In the genomic region with DNA sequence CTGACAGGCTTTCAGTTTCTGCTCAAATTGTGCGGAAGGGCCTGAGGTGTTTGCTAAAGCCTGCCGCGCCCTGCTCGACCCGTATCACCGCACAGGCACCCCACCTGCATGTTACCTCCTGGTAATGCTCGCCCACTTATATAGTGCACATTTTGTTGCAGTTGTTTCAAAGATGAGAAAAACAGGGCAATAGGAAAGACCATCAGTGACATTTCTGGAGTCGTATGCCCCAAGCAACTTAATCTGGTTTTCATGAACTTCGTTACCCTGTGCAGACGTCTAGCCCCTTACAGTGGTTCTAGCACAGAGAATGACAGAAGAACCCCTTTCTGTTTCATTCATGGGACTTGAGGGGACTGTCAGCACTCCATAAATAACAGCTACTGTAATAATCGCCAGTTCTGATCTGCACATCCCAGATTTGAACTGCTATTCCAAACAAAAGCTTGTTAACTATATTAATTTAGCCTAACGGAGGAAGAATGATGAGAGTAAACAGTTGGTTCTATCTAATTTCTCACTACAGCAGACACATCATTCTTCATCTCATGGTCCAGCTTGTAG, we compare ENCODE assay signal across 8 cellular contexts. TPM values are rescaled to one million over a fixed set of nuclear protein-coding genes. Genes with fewer than 3 reads are reported as not detected.
DNase-seq lines count a peak whose midpoint lies in the region; ATAC-seq and TF ChIP-seq lines count a peak whose summit lies in the region.

No MANE protein-coding gene starts in this region.

- no peak overlapping the region for H4K12ac ChIP-seq in trophoblast cell (ENCODE audit: low read depth, low read length)

- POLR2A ChIA-PET in HCT116 (lab: Charles Lee): interaction anchor here (1.2 kb wide), 1 partner anchor 10 kb away, joined by 3 read pairs; no protein-coding TSS in a partner anchor

- peaks cover 5 to 17% of the 10 kb centered on the region in 2 experiments; a peak in 2 of 4 replicates for H3K36me3 ChIP-seq in HCT116 (ENCODE audit: control insufficient read depth in 1 of 2, insufficient read depth in 2 of 2, low read length in 2 of 2)
- H3K36me3 ChIP-seq in NT2/D1 (ENCODE audit: insufficient read depth, insufficient read length, low read length): peaks cover 19% of the 10 kb centered on the region
- peaks cover 3 to 6% of the 10 kb centered on the region in 2 experiments for H3K36me3 ChIP-seq in trophoblast cell (ENCODE audit: control insufficient read depth in 1 of 2, insufficient read depth in 2 of 2, low read length in 2 of 2)

- H3K27ac ChIP-seq in HCT116 (ENCODE audit: low read depth, low read length): peak overlapping the region; percentile 87
- peak overlapping the region; percentile 86 for H3K27ac ChIP-seq in epithelial cell of prostate
- no peak overlapping the region for H3K27ac ChIP-seq in trophoblast cell (ENCODE audit: low read depth, low read length)

- H3K4me3 ChIP-seq in HCT116 (replicated peaks in 1 of 2; ENCODE audit: low read depth in 1 of 2, low read length in 2 of 2) (peak overlapping the region; percentile 69 to 71), NT2/D1 (ENCODE audit: insufficient read length, low read depth) (peak overlapping the region; percentile 72), trophoblast cell (ENCODE audit: low read depth, low read length) (peak overlapping the region; percentile 21)

- no peak overlapping the region for H3K4ac ChIP-seq in trophoblast cell (ENCODE audit: low read depth, low read length)

- no peak overlapping the region for H4K91ac ChIP-seq in trophoblast cell (ENCODE audit: low read depth, low read length)

- no peaks in the 10 kb centered on the region for H4K20me1 ChIP-seq in HCT116 (ENCODE audit: insufficient read depth)

- intact Hi-C loops in HCT116 (cut with micrococcal nuclease): no loop called here

- CTCF ChIA-PET in HCT116 (lab: Charles Lee): interaction anchor here (1.4 kb wide), 1 partner anchor 344 kb away, joined by 4 read pairs; no protein-coding TSS in a partner anchor

- peak overlapping the region; percentile 90 for H3K9ac ChIP-seq in HCT116 (ENCODE audit: low read length)
- H3K9ac ChIP-seq in NT2/D1 (ENCODE audit: insufficient read length, low read depth): peak overlapping the region; percentile 85
- H3K9ac ChIP-seq in trophoblast cell (ENCODE audit: low read length): no peak overlapping the region

- peaks cover 10 to 20% of the 10 kb centered on the region in 2 experiments; a peak in 2 of 4 replicates for H3K4me1 ChIP-seq in HCT116 (ENCODE audit: control insufficient read depth in 1 of 2, insufficient read depth in 2 of 2, low read length in 2 of 2)
- peaks cover 2% of the 10 kb centered on the region for H3K4me1 ChIP-seq in NT2/D1 (ENCODE audit: insufficient read depth, insufficient read length)
- peaks cover 21% of the 10 kb centered on the region in 2 experiments for H3K4me1 ChIP-seq in trophoblast cell (ENCODE audit: control insufficient read depth in 1 of 2, insufficient read depth in 2 of 2, low read length in 2 of 2)

- H3K9me2 ChIP-seq in HCT116 (ENCODE audit: insufficient read depth): no peaks in the 10 kb centered on the region

- no peak overlapping the region for H3K23ac ChIP-seq in trophoblast cell (ENCODE audit: low read length)

- H3K9me3 ChIP-seq in HCT116 (ENCODE audit: control insufficient read depth in 1 of 2, insufficient read depth in 1 of 2, low read depth in 1 of 2, low read length in 2 of 2) (no peaks in the 10 kb centered on the region), NT2/D1 (ENCODE audit: insufficient read depth, low read length) (no peaks in the 10 kb centered on the region), trophoblast cell (ENCODE audit: insufficient read depth, low read depth, low read length) (no peaks in the 10 kb centered on the region)

- no peak overlapping the region for H2BK12ac ChIP-seq in trophoblast cell (ENCODE audit: low read length)

- DNase-seq in HCT116 (ENCODE audit: low read depth, low spot score) (no peak), NT2/D1 (ENCODE audit: low read depth, low spot score) (no peak), epithelial cell of prostate (ENCODE audit: low read depth, low spot score) (no peak), trophoblast cell (peak; percentile 37 to 60), HCEC 1CT (no peak), NCI-H748 (lab: John Stamatoyannopoulos, UW; ENCODE audit: unreplicated experiment) (no peak)
- no peak for DNase-seq in activated CD4-positive, CD25-positive, alpha-beta regulatory T cell treated with anti-CD3 and anti-CD28 coated beads, Interleukin-2, amount 50 U/mL, for 72 hours

- H3K79me2 ChIP-seq in HCT116 (ENCODE audit: insufficient read depth, low read length): peaks cover 25% of the 10 kb centered on the region
- H3K79me2 ChIP-seq in trophoblast cell (ENCODE audit: control insufficient read depth, insufficient read depth, low read length, poor library complexity): peaks cover 8% of the 10 kb centered on the region

- no peak overlapping the region for H2AK5ac ChIP-seq in trophoblast cell (ENCODE audit: low read length)

- H3K4me2 ChIP-seq in HCT116 (ENCODE audit: low read length) (peak overlapping the region; percentile 98), trophoblast cell (ENCODE audit: low read length) (peak overlapping the region; percentile 75)

- TF ChIP-seq POLR2A in HCT116 (IDR thresholded peaks at IDR 0.05; ENCODE audit: borderline replicate concordance, extremely low read depth, insufficient read depth, insufficient read length): no peak

- peaks cover 19% of the 10 kb centered on the region for H3K79me1 ChIP-seq in trophoblast cell (ENCODE audit: low read length)

- no peak overlapping the region for H4K8ac ChIP-seq in trophoblast cell (ENCODE audit: low read depth, low read length)

- no peak overlapping the region for H2BK120ac ChIP-seq in trophoblast cell (ENCODE audit: insufficient read depth, low read length, poor library complexity)

- RAD21 ChIA-PET in HCT116 (lab: Charles Lee; ENCODE audit: low non-redundant PET in 1 of 2, low total read pairs in 2 of 2, uncharacterized antibody in 2 of 2, unreplicated experiment in 2 of 2): no interaction called here

- no peak overlapping the region for H2AFZ ChIP-seq in HCT116 (ENCODE audit: low read depth, low read length, poor library complexity, severe bottlenecking)
- H2AFZ ChIP-seq in trophoblast cell (ENCODE audit: insufficient read depth, low read length, poor library complexity): no peak overlapping the region

- peak; percentile 11 for ATAC-seq in GM18519 (IDR thresholded peaks at IDR 0.05; ENCODE audit: low FRiP score, unreplicated experiment)
- no peak for ATAC-seq in HCT116

- WGBS in trophoblast cell (ENCODE audit: extremely low coverage, insufficient coverage, insufficient read length): no CpG with 5 or more reads among the region's 12 CpGs

- 0 out of 6 replicates have a peak, but pooled peaks of 1 of the 3 experiments have one; percentile 3 for TF ChIP-seq CTCF in HCT116 (IDR thresholded peaks at IDR 0.05 in 2 of 3, conservative IDR thresholded peaks at IDR 0.05 in 1 of 3; ENCODE audit: borderline replicate concordance in 1 of 3, insufficient read depth in 1 of 3, low read depth in 2 of 3, low read length in 2 of 3)

- BruUV-seq in HCT116 (replicated peaks; lab: Mats Ljungman, UMichigan): no TSS peak

- no peak for TF ChIP-seq RAD21 in HCT116 (IDR thresholded peaks at IDR 0.05; ENCODE audit: low read depth)

- H3K14ac ChIP-seq in trophoblast cell (ENCODE audit: low read length): no peak overlapping the region

- H3K18ac ChIP-seq in trophoblast cell (ENCODE audit: low read length): no peak overlapping the region

- no peaks in the 10 kb centered on the region for H3K27me3 ChIP-seq in HCT116 (ENCODE audit: insufficient read depth, low read length)
- H3K27me3 ChIP-seq in NT2/D1 (ENCODE audit: insufficient read depth, insufficient read length): peaks cover 5% of the 10 kb centered on the region
- H3K27me3 ChIP-seq in trophoblast cell (ENCODE audit: insufficient read depth, low read length): no peaks in the 10 kb centered on the region

- no peak overlapping the region for H2BK5ac ChIP-seq in trophoblast cell (ENCODE audit: low read depth, low read length, poor library complexity)

TF ChIP-seq in HCT116, 20 proteins besides CTCF, POLR2A, EP300 and RAD21 (continues in another document):
- TF ChIP-seq ELF1 (IDR thresholded peaks at IDR 0.05; ENCODE audit: borderline replicate concordance, low read depth): no peak
- no peak for TF ChIP-seq CEBPB (IDR thresholded peaks at IDR 0.05; ENCODE audit: low read depth)
- no peak for TF ChIP-seq YY1 (IDR thresholded peaks at IDR 0.05; ENCODE audit: extremely low read depth, insufficient replicate concordance, low read depth, low read length)
- TF ChIP-seq ZFX (IDR thresholded peaks at IDR 0.05): no peak
- no peak for TF ChIP-seq EZH2 (IDR thresholded peaks at IDR 0.05)
- TF ChIP-seq POLR2AphosphoS5 (IDR thresholded peaks at IDR 0.05; ENCODE audit: low read depth, low read length): no peak; the same call in 1 of the 2 replicates
- no peak for TF ChIP-seq ZNF274 (IDR thresholded peaks at IDR 0.05; ENCODE audit: low read depth, low read length)
- no peak for TF ChIP-seq CBX3 (IDR thresholded peaks at IDR 0.05; ENCODE audit: low read depth)
- TF ChIP-seq SRF (IDR thresholded peaks at IDR 0.05; ENCODE audit: low read depth): no peak
- TF ChIP-seq REST (IDR thresholded peaks at IDR 0.05; ENCODE audit: low read depth): no peak

RNA-seq across cellular contexts. Expression of gene DCTD, which starts 0.9 kb away (rescaled TPM):
- total RNA-seq in HCT116 (2021; ENCODE audit: unreplicated experiment): 96.3 TPM
- 83.0 and 86.6 TPM in 2 replicates for polyA plus RNA-seq in HCT116 (2012)
- polyA plus RNA-seq in trophoblast cell (2013): 70.6 and 71.2 TPM in 2 replicates

Comparison
In these comparisons a context has a peak if more than half of its experiments do, and no peak if none do; other contexts are left out.
1. DNase-seq: peak in trophoblast cell (2 of 2); none in HCT116 (single experiment), NT2/D1 (single experiment), epithelial cell of prostate (single experiment), HCEC 1CT (single experiment), NCI-H748 (single experiment) and activated CD4-positive, CD25-positive, alpha-beta regulatory T cell treated with anti-CD3 and anti-CD28 coated beads, Interleukin-2, amount 50 U/mL, for 72 hours (single experiment).
2. H3K4me3 ChIP-seq: peak in every context shown above with its lines; median percentile 72 in NT2/D1; 70 in HCT116; 21 in trophoblast cell.